8 cellular contexts compared by ENCODE assay signal in the genomic region with DNA sequence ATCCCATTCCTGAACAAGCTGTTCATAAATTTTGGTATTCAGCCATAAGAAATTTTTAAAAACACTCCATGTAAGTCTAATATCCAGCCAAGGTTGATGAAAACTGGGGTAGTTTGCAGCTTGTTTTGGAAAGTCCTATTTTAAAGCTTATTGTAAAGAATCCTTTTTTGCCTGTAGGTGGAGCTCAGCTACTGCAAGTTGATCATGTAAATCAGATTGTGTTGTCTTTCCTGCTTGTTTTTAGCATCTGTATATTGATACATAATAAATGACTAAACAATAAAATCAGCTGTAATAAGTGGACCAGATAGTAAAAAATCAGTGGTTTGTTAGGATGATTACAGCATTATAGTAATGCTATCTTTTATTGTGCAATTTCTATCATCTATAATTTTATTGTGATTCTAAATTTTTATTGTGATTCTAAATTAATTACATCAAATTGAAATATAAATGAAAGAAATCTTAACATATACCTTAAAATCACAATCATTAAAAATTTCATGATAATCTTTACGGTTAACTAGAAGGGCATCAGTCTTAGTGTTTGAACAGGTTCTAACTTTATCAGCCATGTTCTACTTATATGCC. TPM values are rescaled to one million over a fixed set of nuclear protein-coding genes. Genes with fewer than 3 reads are reported as not detected.
DNase-seq lines count a peak whose midpoint lies in the region; ATAC-seq and TF ChIP-seq lines count a peak whose summit lies in the region.

No MANE protein-coding gene starts in this region.

- TF ChIP-seq CTCF in AG09319 (IDR thresholded peaks at IDR 0.05; ENCODE audit: low read depth, low read length) = peak; percentile 73
- TF ChIP-seq CTCF in GM12875 (IDR thresholded peaks at IDR 0.05; ENCODE audit: borderline replicate concordance, insufficient read depth, low read depth, low read length) = peak; percentile 47; the same call in 1 of the 2 replicates
- peak; percentile 98 for TF ChIP-seq CTCF in RWPE2 (IDR thresholded peaks at IDR 0.05; ENCODE audit: poor library complexity, severe bottlenecking)

- H3K4me1 ChIP-seq in RWPE2 (ENCODE audit: insufficient read depth, poor library complexity, severe bottlenecking) = no peaks in the 10 kb centered on the region

- no peak overlapping the region for H3K27ac Mint-ChIP-seq in naive B cell

- H3K36me3 ChIP-seq in RWPE2 (ENCODE audit: low read depth) = peaks cover 17% of the 10 kb centered on the region

- H3K9me3 Mint-ChIP-seq in naive B cell = no peaks in the 10 kb centered on the region

- peak; percentile 40 for DNase-seq in AG09319 (ENCODE audit: extremely low read depth, low read depth)
- peak; percentile 6 for DNase-seq in HuH-7 (ENCODE audit: low spot score)
- DNase-seq in RWPE2 (ENCODE audit: low spot score) = no peak
- DNase-seq in epithelial cell of prostate (ENCODE audit: low read depth, low spot score) = peak; percentile 6
- peak; percentile 22 for DNase-seq in naive B cell
- DNase-seq in stimulated activated CD4-positive, alpha-beta T cell treated with anti-CD3 and anti-CD28 coated beads, Interleukin-4, amount 100 ng/mL, for 24 hours = no peak
- DNase-seq in activated effector memory CD4-positive, alpha-beta T cell treated with Interleukin-2 at 50 U/mL for 16 hours = no peak

- H3K27me3 ChIP-seq in RWPE2 (ENCODE audit: insufficient read depth, poor library complexity, severe bottlenecking) = no peaks in the 10 kb centered on the region

- ATAC-seq in RWPE2 (ENCODE audit: low read depth) (peak; percentile 56; the same call in 2 of the 3 replicates), naive B cell (ENCODE audit: low read depth in 2 of 2) (peak in 1 of 2 donors; percentile 51)

- no peak overlapping the region for H3K27ac ChIP-seq in RWPE2 (ENCODE audit: poor library complexity, severe bottlenecking)
- no peak overlapping the region for H3K27ac ChIP-seq in epithelial cell of prostate

- H3K4me3 ChIP-seq in GM12875 (ENCODE audit: low read depth, low read length) (no peak overlapping the region), RWPE2 (ENCODE audit: severe bottlenecking) (no peak overlapping the region)

- H3K9me3 ChIP-seq in RWPE2 (ENCODE audit: severe bottlenecking) = no peaks in the 10 kb centered on the region

- no peaks in the 10 kb centered on the region for H3K4me1 Mint-ChIP-seq in naive B cell

- H3K4me3 Mint-ChIP-seq in naive B cell = no peak overlapping the region

- peaks cover 9 to 20% of the 10 kb centered on the region in 2 donors for H3K36me3 Mint-ChIP-seq in naive B cell

- no peaks in the 10 kb centered on the region for H3K27me3 Mint-ChIP-seq in naive B cell

RNA-seq across cellular contexts. Expression of a gene that starts 42.4 kb away (rescaled TPM):
- 10 to 100 TPM; 26.5 to 43.5 (median 35.1) TPM for polyA plus RNA-seq in naive B cell (ENCODE audit: low read depth in 6 of 6)

RNA-seq across cellular contexts. Expression of a gene that starts 42.7 kb away (rescaled TPM):
- 10 to 100 TPM; 17.1 to 32.8 (median 26.6) TPM for polyA plus RNA-seq in naive B cell (ENCODE audit: low read depth in 6 of 6)

Comparison
In these comparisons a context has a peak if more than half of its experiments do, and no peak if none do; other contexts are left out.
1. DNase-seq: peak in AG09319 (single experiment), HuH-7 (single experiment), epithelial cell of prostate (single experiment) and naive B cell (single experiment); none in RWPE2 (single experiment), stimulated activated CD4-positive, alpha-beta T cell treated with anti-CD3 and anti-CD28 coated beads, Interleukin-4, amount 100 ng/mL, for 24 hours (single experiment) and activated effector memory CD4-positive, alpha-beta T cell treated with Interleukin-2 at 50 U/mL for 16 hours (single experiment).
2. CTCF ChIP-seq: peak in every context shown above with its lines; median percentile 98 in RWPE2; 73 in AG09319; 47 in GM12875.